In genomic region chr1:2496087-2496622, GRCh38 we compare ENCODE assay signal across 15 cellular contexts. TPM values are rescaled to one million over a fixed set of nuclear protein-coding genes. Genes with fewer than 3 reads are reported as not detected.
DNase-seq lines count a peak whose midpoint lies in the region; ATAC-seq and TF ChIP-seq lines count a peak whose summit lies in the region.
"Had no signal": no experiment of that assay in that cellular context is flagged by ENCODE, and none has a peak within 500 bp of the region (broad histone marks: within the 10 kb centered on the region; RNA-seq: fewer than 3 reads in every experiment).

No MANE protein-coding gene starts in this region.

- POLR2A ChIA-PET in activated naive CD8-positive, alpha-beta T cell treated with anti-CD3 and anti-CD28 coated beads, Interleukin-2, amount 10 ng/mL, durations not matched to agents 7 days and 5 days (lab: Charles Lee): interaction anchor here (1.3 kb wide), 1 partner anchor 51 kb away, joined by 4 read pairs; no protein-coding TSS in a partner anchor

- peaks cover 46% of the 10 kb centered on the region for H3K4me1 Mint-ChIP-seq in activated naive CD4-positive, alpha-beta T cell treated with anti-CD3 and anti-CD28 coated beads, Interleukin-2, amount 10 ng/mL, durations not matched to agents 7 days and 5 days
- peaks cover 20% of the 10 kb centered on the region for H3K4me1 Mint-ChIP-seq in activated naive CD8-positive, alpha-beta T cell treated with anti-CD3 and anti-CD28 coated beads, Interleukin-2, amount 10 ng/mL, durations not matched to agents 7 days and 5 days
- H3K4me1 Mint-ChIP-seq: neural crest cell had no signal

- H3K4me3 Mint-ChIP-seq in activated naive CD4-positive, alpha-beta T cell treated with anti-CD3 and anti-CD28 coated beads, Interleukin-2, amount 10 ng/mL, durations not matched to agents 7 days and 5 days: no peak overlapping the region
- no peak overlapping the region for H3K4me3 Mint-ChIP-seq in activated naive CD8-positive, alpha-beta T cell treated with anti-CD3 and anti-CD28 coated beads, Interleukin-2, amount 10 ng/mL, durations not matched to agents 7 days and 5 days
- H3K4me3 Mint-ChIP-seq: neural crest cell had no signal

- in situ Hi-C loops in transverse colon (cut with MboI; ENCODE audit: low pct_ligation_motif_present in 1 of 4, low pct_unique_long_range_greater_than_20kb in 1 of 4, low sequenced_read_pairs in 3 of 4): no loop called here

- no peak overlapping the region for H3K4me3 ChIP-seq in transverse colon
- H3K4me3 ChIP-seq: K562, skin epidermis had no signal

- no peak for TF ChIP-seq EP300 in transverse colon (IDR thresholded peaks at IDR 0.05; ENCODE audit: low read depth)

- intact Hi-C loops in transverse colon (cut with DNase I; ENCODE audit: low total_unique reads): no loop called here

- no peaks in the 10 kb centered on the region for H3K36me3 ChIP-seq in transverse colon

- H3K27ac ChIP-seq in transverse colon: no peak overlapping the region
- H3K27ac ChIP-seq: foreskin keratinocyte, skin epidermis had no signal

- peak; percentile 54 for DNase-seq in activated naive CD4-positive, alpha-beta T cell treated with anti-CD3 and anti-CD28 coated beads, Interleukin-2, amount 10 ng/mL, durations not matched to agents 7 days and 5 days
- no peak for DNase-seq in activated naive CD4-positive, alpha-beta T cell (lab: John Stamatoyannopoulos, UW)
- DNase-seq in activated naive CD8-positive, alpha-beta T cell treated with anti-CD3 and anti-CD28 coated beads, Interleukin-2, amount 10 ng/mL, durations not matched to agents 7 days and 5 days: peak; percentile 61
- DNase-seq in transverse colon (peak; percentile 19), NCI-H146 treated with DMSO at 0.1 percent for 48 hours (lab: John Stamatoyannopoulos, UW; ENCODE audit: unreplicated experiment) (no peak), ecto neural progenitor cell (ENCODE audit: low spot score) (no peak)
- DNase-seq: foreskin keratinocyte, kidney glomerular epithelial cell, NCI-H1930 had no signal

- CTCF ChIA-PET in activated naive CD4-positive, alpha-beta T cell treated with anti-CD3 and anti-CD28 coated beads, Interleukin-2, amount 10 ng/mL, durations not matched to agents 7 days and 5 days (lab: Charles Lee): no interaction called here

- TF ChIP-seq CTCF in transverse colon (IDR thresholded peaks at IDR 0.05): no peak

- TF ChIP-seq POLR2A in transverse colon (IDR thresholded peaks at IDR 0.05): no peak

- peaks cover 15% of the 10 kb centered on the region for H3K27me3 Mint-ChIP-seq in activated naive CD4-positive, alpha-beta T cell treated with anti-CD3 and anti-CD28 coated beads, Interleukin-2, amount 10 ng/mL, durations not matched to agents 7 days and 5 days
- H3K27me3 Mint-ChIP-seq in activated naive CD8-positive, alpha-beta T cell treated with anti-CD3 and anti-CD28 coated beads, Interleukin-2, amount 10 ng/mL, durations not matched to agents 7 days and 5 days: no peaks in the 10 kb centered on the region

- H3K4me1 ChIP-seq in transverse colon: peaks cover 0 to 3% (median 1%) of the 10 kb centered on the region in 4 donors
- H3K4me1 ChIP-seq: foreskin keratinocyte had no signal

- no peaks in the 10 kb centered on the region for H3K9me3 ChIP-seq in transverse colon

- H3K9me3 Mint-ChIP-seq in activated naive CD4-positive, alpha-beta T cell treated with anti-CD3 and anti-CD28 coated beads, Interleukin-2, amount 10 ng/mL, durations not matched to agents 7 days and 5 days: no peaks in the 10 kb centered on the region
- no peaks in the 10 kb centered on the region for H3K9me3 Mint-ChIP-seq in activated naive CD8-positive, alpha-beta T cell treated with anti-CD3 and anti-CD28 coated beads, Interleukin-2, amount 10 ng/mL, durations not matched to agents 7 days and 5 days
- H3K9me3 Mint-ChIP-seq: neural crest cell had no signal

- ATAC-seq in HG03354 (IDR thresholded peaks at IDR 0.05; ENCODE audit: poor library complexity, severe bottlenecking, unreplicated experiment): peak; percentile 61
- ATAC-seq in activated naive CD8-positive, alpha-beta T cell treated with anti-CD3 and anti-CD28 coated beads, Interleukin-2, amount 10 ng/mL, durations not matched to agents 7 days and 5 days (ENCODE audit: low read depth): peak; percentile 61
- no peak for ATAC-seq in GM21390 (IDR thresholded peaks at IDR 0.05; ENCODE audit: unreplicated experiment)
- ATAC-seq: foreskin keratinocyte, K562 had no signal

- no peaks in the 10 kb centered on the region for H3K36me3 Mint-ChIP-seq in activated naive CD4-positive, alpha-beta T cell treated with anti-CD3 and anti-CD28 coated beads, Interleukin-2, amount 10 ng/mL, durations not matched to agents 7 days and 5 days
- no peaks in the 10 kb centered on the region for H3K36me3 Mint-ChIP-seq in activated naive CD8-positive, alpha-beta T cell treated with anti-CD3 and anti-CD28 coated beads, Interleukin-2, amount 10 ng/mL, durations not matched to agents 7 days and 5 days

- no peak overlapping the region for H3K27ac Mint-ChIP-seq in activated naive CD4-positive, alpha-beta T cell treated with anti-CD3 and anti-CD28 coated beads, Interleukin-2, amount 10 ng/mL, durations not matched to agents 7 days and 5 days
- peak overlapping the region; percentile 70 for H3K27ac Mint-ChIP-seq in activated naive CD8-positive, alpha-beta T cell treated with anti-CD3 and anti-CD28 coated beads, Interleukin-2, amount 10 ng/mL, durations not matched to agents 7 days and 5 days

- whole genome bisulfite sequencing in transverse colon (ENCODE audit: low coverage in 1 of 2), 2 donors: 79 to 85% methylated on average over 8 to 25 of the region's 28 CpGs

- H3K27me3 ChIP-seq in transverse colon: peaks cover 22% of the 10 kb centered on the region
- H3K27me3 ChIP-seq: foreskin keratinocyte had no signal

RNA-seq across cellular contexts. Expression of gene PLCH2, which starts 20.1 kb away (rescaled TPM):
- total RNA-seq in activated naive CD8-positive, alpha-beta T cell treated with anti-CD3 and anti-CD28 coated beads, Interleukin-2, amount 10 ng/mL, durations not matched to agents 7 days and 5 days: 10 to 100 TPM; 28.2 to 30.3 TPM
- total RNA-seq in transverse colon: 1 to 10 TPM in 3 of 4 donors, under 1 TPM in 1; 1.00 to 7.3 (median 4.6) TPM

RNA-seq across cellular contexts. Expression of gene PANK4, which starts 30.2 kb away (rescaled TPM):
- 10 to 100 TPM; 86.5 to 88.9 TPM for total RNA-seq in activated naive CD8-positive, alpha-beta T cell treated with anti-CD3 and anti-CD28 coated beads, Interleukin-2, amount 10 ng/mL, durations not matched to agents 7 days and 5 days
- total RNA-seq in transverse colon: 10 to 100 TPM; 41.1 to 58.3 (median 47.3) TPM

RNA-seq across cellular contexts. Expression of gene HES5, which starts 33.9 kb away (rescaled TPM):
- total RNA-seq in activated naive CD8-positive, alpha-beta T cell treated with anti-CD3 and anti-CD28 coated beads, Interleukin-2, amount 10 ng/mL, durations not matched to agents 7 days and 5 days: not detected
- total RNA-seq in transverse colon: 1 to 10 TPM in 1 of 4 donors, under 1 TPM in 1, not detected in 2; 0.64 to 1.1 TPM
- total RNA-seq: K562; T-helper 2 cell treated with Interferon-gamma antibody and Interleukin-4, amounts not matched to agents 100 ng/mL and 5 ng/mL, for 36 hours had no signal

Comparison
In these comparisons a context has a peak if more than half of its experiments do, and no peak if none do; other contexts are left out.
1. DNase-seq: peak in activated naive CD4-positive, alpha-beta T cell treated with anti-CD3 and anti-CD28 coated beads, Interleukin-2, amount 10 ng/mL, durations not matched to agents 7 days and 5 days (single experiment), activated naive CD8-positive, alpha-beta T cell treated with anti-CD3 and anti-CD28 coated beads, Interleukin-2, amount 10 ng/mL, durations not matched to agents 7 days and 5 days (single experiment) and transverse colon (single experiment); none in activated naive CD4-positive, alpha-beta T cell (0 of 4), NCI-H146 treated with DMSO at 0.1 percent for 48 hours (single experiment) and ecto neural progenitor cell (single experiment).